In genomic region chr3:166456291-166456690, GRCh38 we compare ENCODE assay signal across 34 cellular contexts.
"Had no signal": no experiment of that assay in that cellular context is flagged by ENCODE, and none has a peak within 500 bp of the region (broad histone marks: within the 10 kb centered on the region; RNA-seq: fewer than 3 reads in every experiment).

No MANE protein-coding gene starts in this region.

- H3K27ac Mint-ChIP-seq: activated CD4-positive, alpha-beta memory T cell treated with anti-CD3 and anti-CD28 coated beads for 36 hours; activated CD4-positive, alpha-beta T cell treated with anti-CD3 and anti-CD28 coated beads, Interleukin-2, amount 10 ng/mL, durations not matched to agents 24 days and 14 days; activated naive CD4-positive, alpha-beta T cell treated with anti-CD3 and anti-CD28 coated beads for 36 hours; activated naive CD8-positive, alpha-beta T cell treated with anti-CD3 and anti-CD28 coated beads, Interleukin-2, amount 10 ng/mL, durations not matched to agents 7 days and 5 days; activated T-helper 1 cell treated with anti-CD3 and anti-CD28 coated beads, Interleukin-12 subunit alpha, Interleukin-12 subunit beta, Interleukin-2, Interleukin-4 antibody, amounts not matched to agents 30 ng/mL and 10 ng/mL and 1 ng/mL, durations not matched to agents 14 hours and 24 hours and 36 hours; mesothelial cell of epicardium; naive B cell; nephron progenitor cell; progenitor cell of endocrine pancreas; stimulated activated naive CD8-positive, alpha-beta T cell treated with anti-CD3 and anti-CD28 coated beads, Interleukin-15, Interleukin-2, amounts not matched to agents 100 ng/mL and 50 ng/mL, for 24 hours; type B pancreatic cell had no signal

- H3K4me1 ChIP-seq: ascending aorta, heart right ventricle, right lobe of liver, uterus had no signal

- H3K4me3 ChIP-seq: ascending aorta, heart right ventricle, ovary, right lobe of liver, skin epidermis, uterus had no signal

- FAIRE-seq: endothelial cell of umbilical vein, TTC549 had no signal

- DNase-seq: activated CD4-positive, alpha-beta memory T cell treated with anti-CD3 and anti-CD28 coated beads for 36 hours; activated CD4-positive, alpha-beta T cell treated with anti-CD3 and anti-CD28 coated beads, Interleukin-2, amount 10 ng/mL, durations not matched to agents 24 days and 14 days; activated CD8-positive, alpha-beta memory T cell treated with anti-CD3 and anti-CD28 coated beads, Interleukin-2, amount 50 U/mL, for 4 hours; activated effector memory CD4-positive, alpha-beta T cell treated with anti-CD3 and anti-CD28 coated beads, Interleukin-2, amount 50 U/mL, for 16 hours; activated naive CD4-positive, alpha-beta T cell treated with anti-CD3 and anti-CD28 coated beads for 36 hours; activated naive CD8-positive, alpha-beta T cell treated with anti-CD3 and anti-CD28 coated beads, Interleukin-2, amount 10 ng/mL, durations not matched to agents 7 days and 5 days; activated T-cell treated with anti-CD3 and anti-CD28 coated beads, Interleukin-2, amount 50 U/mL, for 1 hour; caudate nucleus; cortex of kidney; foreskin fibroblast; heart right ventricle; left cardiac atrium; left ventricle myocardium superior; naive B cell; nephron progenitor cell; ovary; right lobe of liver; stimulated activated CD4-positive, alpha-beta T cell treated with anti-CD3 and anti-CD28 coated beads, Interleukin-12 subunit alpha, Interleukin-12 subunit beta, amount 100 ng/mL, for 4 hours; stimulated activated CD4-positive, alpha-beta T cell treated with anti-CD3 and anti-CD28 coated beads, Interleukin-4, amount 100 ng/mL, for 1 hour; substantia nigra; T-helper 9 cell; uterus; WERI-Rb-1 had no signal

- H3K36me3 ChIP-seq: ascending aorta, heart right ventricle, ovary, right lobe of liver, uterus, WERI-Rb-1 had no signal

- H3K9me3 Mint-ChIP-seq: activated CD4-positive, alpha-beta T cell treated with anti-CD3 and anti-CD28 coated beads, Interleukin-2, amount 10 ng/mL, durations not matched to agents 24 days and 14 days; type B pancreatic cell had no signal

- H3K4me1 Mint-ChIP-seq: activated CD4-positive, alpha-beta T cell treated with anti-CD3 and anti-CD28 coated beads, Interleukin-2, amount 10 ng/mL, durations not matched to agents 24 days and 14 days; activated naive CD8-positive, alpha-beta T cell treated with anti-CD3 and anti-CD28 coated beads, Interleukin-2, amount 10 ng/mL, durations not matched to agents 7 days and 5 days; naive B cell; nephron progenitor cell had no signal

- ATAC-seq: activated CD4-positive, CD25-positive, alpha-beta regulatory T cell treated with anti-CD3 and anti-CD28 coated beads, Interleukin-2, amount 50 U/mL, for 24 hours; esophagus mucosa; heart right ventricle; left cardiac atrium; left ventricle myocardium superior; right lobe of liver had no signal

- H3K27me3 ChIP-seq: ascending aorta, heart right ventricle, ovary, right lobe of liver, uterus had no signal

- H3K4me3 Mint-ChIP-seq: activated CD4-positive, alpha-beta memory T cell treated with anti-CD3 and anti-CD28 coated beads for 36 hours; activated CD4-positive, alpha-beta T cell treated with anti-CD3 and anti-CD28 coated beads, Interleukin-2, amount 10 ng/mL, durations not matched to agents 24 days and 14 days; activated naive CD4-positive, alpha-beta T cell treated with anti-CD3 and anti-CD28 coated beads for 36 hours; activated naive CD8-positive, alpha-beta T cell treated with anti-CD3 and anti-CD28 coated beads, Interleukin-2, amount 10 ng/mL, durations not matched to agents 7 days and 5 days; activated T-helper 1 cell treated with anti-CD3 and anti-CD28 coated beads, Interleukin-12 subunit alpha, Interleukin-12 subunit beta, Interleukin-2, Interleukin-4 antibody, amounts not matched to agents 30 ng/mL and 10 ng/mL and 1 ng/mL, durations not matched to agents 14 hours and 24 hours and 36 hours; mesothelial cell of epicardium; naive B cell; nephron progenitor cell; stimulated activated naive CD8-positive, alpha-beta T cell treated with anti-CD3 and anti-CD28 coated beads, Interleukin-15, Interleukin-2, amounts not matched to agents 100 ng/mL and 50 ng/mL, for 24 hours; type B pancreatic cell had no signal

- H3K9me3 ChIP-seq: ascending aorta, heart right ventricle, ovary, right lobe of liver, uterus had no signal

- H3K27ac ChIP-seq: ascending aorta, heart right ventricle, ovary, right lobe of liver, skin epidermis, uterus, WERI-Rb-1 had no signal

- H3K27me3 Mint-ChIP-seq: activated CD4-positive, alpha-beta memory T cell treated with anti-CD3 and anti-CD28 coated beads for 36 hours; activated CD4-positive, alpha-beta T cell treated with anti-CD3 and anti-CD28 coated beads, Interleukin-2, amount 10 ng/mL, durations not matched to agents 24 days and 14 days; activated naive CD8-positive, alpha-beta T cell treated with anti-CD3 and anti-CD28 coated beads, Interleukin-2, amount 10 ng/mL, durations not matched to agents 7 days and 5 days; naive B cell; progenitor cell of endocrine pancreas; stimulated activated naive CD8-positive, alpha-beta T cell treated with anti-CD3 and anti-CD28 coated beads, Interleukin-15, Interleukin-2, amounts not matched to agents 100 ng/mL and 50 ng/mL, for 24 hours; type B pancreatic cell had no signal

- H3K36me3 Mint-ChIP-seq: activated CD4-positive, alpha-beta memory T cell treated with anti-CD3 and anti-CD28 coated beads for 36 hours; activated naive CD8-positive, alpha-beta T cell treated with anti-CD3 and anti-CD28 coated beads, Interleukin-2, amount 10 ng/mL, durations not matched to agents 7 days and 5 days; mesothelial cell of epicardium; naive B cell; type B pancreatic cell had no signal
